Comparison of ENCODE assay signal across 14 cellular contexts in the genomic region with DNA sequence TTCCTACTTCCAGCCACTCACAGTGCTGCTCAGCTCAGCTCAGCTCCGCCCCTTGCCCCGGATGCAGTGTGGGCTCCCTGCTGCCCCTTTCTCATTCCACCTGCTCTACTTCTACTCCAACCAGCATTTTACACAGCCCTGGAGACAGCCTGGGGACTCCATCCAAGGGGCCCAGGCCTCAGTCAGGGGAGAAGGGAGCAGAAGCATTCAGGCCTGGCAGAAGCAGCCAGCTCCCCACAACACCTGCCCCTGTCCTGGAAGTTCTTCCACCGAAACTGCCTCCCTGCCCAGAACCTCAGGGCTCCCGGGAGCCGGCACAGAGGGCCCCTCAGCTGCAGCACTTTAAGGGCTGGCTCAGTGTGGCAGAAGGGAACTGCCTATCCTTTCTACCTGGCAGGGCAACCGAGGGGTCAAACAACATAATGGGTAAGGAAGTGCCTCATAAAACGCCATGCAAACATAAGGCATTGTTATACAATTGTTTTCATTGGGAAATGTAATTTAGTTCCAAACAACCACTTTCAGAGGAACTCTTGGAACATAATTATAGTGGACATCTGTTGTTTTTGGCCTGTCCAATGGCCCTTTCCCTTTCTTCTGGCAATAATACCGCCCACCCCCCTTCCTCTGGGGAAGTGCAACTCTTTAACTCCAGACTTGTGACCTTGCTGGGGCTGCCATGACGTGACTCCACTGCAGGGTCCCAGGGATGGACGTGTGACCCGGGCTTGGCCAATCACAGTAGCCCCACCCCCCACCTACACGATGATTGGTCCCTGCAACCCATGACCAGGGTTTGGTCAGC.
DNase-seq lines count a peak whose midpoint lies in the region; ATAC-seq and TF ChIP-seq lines count a peak whose summit lies in the region.
"Had no signal": no experiment of that assay in that cellular context is flagged by ENCODE, and none has a peak within 500 bp of the region (broad histone marks: within the 10 kb centered on the region; RNA-seq: fewer than 3 reads in every experiment).

No MANE protein-coding gene starts in this region.

- H3K9me3 ChIP-seq in right cardiac atrium (ENCODE audit: control insufficient read depth, low read length), result no peaks in the 10 kb centered on the region
- H3K9me3 ChIP-seq: pancreas had no signal

- 44% methylated on average over 12 of the region's 12 CpGs for WGBS in right cardiac atrium

- DNase-seq in H7 (peak; percentile 71), right cardiac atrium (peak; percentile 58 to 85 (median 78)), NCI-H1048 (lab: John Stamatoyannopoulos, UW) (no peak), A172 (ENCODE audit: low spot score) (no peak), UCSD-AML1 (lab: John Stamatoyannopoulos, UW; ENCODE audit: unreplicated experiment) (no peak)
- DNase-seq in stimulated activated naive CD4-positive, alpha-beta T cell treated with Interleukin-2 at 50 U/mL for 16 hours (lab: John Stamatoyannopoulos, UW), result no peak
- DNase-seq: activated CD4-positive, alpha-beta T cell treated with anti-CD3 and anti-CD28 coated beads for 36 hours; DND-41; glutamatergic neuron; Kasumi-1; pancreas had no signal

- H3K4me1 ChIP-seq in right cardiac atrium (ENCODE audit: control insufficient read depth, insufficient read depth, low read length) (peaks cover 4% of the 10 kb centered on the region), rectal smooth muscle tissue (ENCODE audit: control insufficient read depth, insufficient read depth, low read length) (peaks cover 2% of the 10 kb centered on the region)
- H3K4me1 ChIP-seq: pancreas had no signal

- H3K9ac ChIP-seq in rectal smooth muscle tissue (ENCODE audit: low read length), result no peak overlapping the region

- H3K27me3 ChIP-seq in H7 (ENCODE audit: control insufficient read depth, insufficient read depth, low read length) (no peaks in the 10 kb centered on the region), right cardiac atrium (ENCODE audit: control insufficient read depth, insufficient read depth) (no peaks in the 10 kb centered on the region), rectal smooth muscle tissue (ENCODE audit: control insufficient read depth, insufficient read depth, low read length) (no peaks in the 10 kb centered on the region)
- H3K27me3 ChIP-seq: pancreas had no signal

- H3K4me3 ChIP-seq in H7 (ENCODE audit: insufficient read depth, low read depth, low read length), result no peak overlapping the region
- H3K4me3 ChIP-seq in right cardiac atrium (ENCODE audit: low read length), result no peak overlapping the region
- no peak overlapping the region for H3K4me3 ChIP-seq in rectal smooth muscle tissue (ENCODE audit: low read length)
- H3K4me3 ChIP-seq: GM12878, pancreas had no signal

- H3K36me3 ChIP-seq in H7 (replicated peaks; ENCODE audit: control insufficient read depth, insufficient read depth, low read length), result no peaks in the 10 kb centered on the region
- H3K36me3 ChIP-seq in rectal smooth muscle tissue (ENCODE audit: control insufficient read depth, insufficient read depth, low read length), result no peaks in the 10 kb centered on the region
- H3K36me3 ChIP-seq: pancreas had no signal

- intact Hi-C loops in right cardiac atrium (cut with DNase I), result no loop called here

- peak; percentile 81 to 84 for ATAC-seq in right cardiac atrium
- ATAC-seq: activated CD4-positive, alpha-beta T cell treated with anti-CD3 and anti-CD28 coated beads for 36 hours; GM12878 had no signal

- H3K27ac ChIP-seq in right cardiac atrium (ENCODE audit: low read length), result peak overlapping the region; percentile 30
- peak overlapping the region; percentile 48 for H3K27ac ChIP-seq in rectal smooth muscle tissue (ENCODE audit: low read depth, low read length)
- H3K27ac ChIP-seq: pancreas had no signal

TF ChIP-seq in PFSK-1, 5 proteins besides CTCF, POLR2A, EP300 and RAD21:
- TF ChIP-seq FOXP2 (optimal IDR thresholded peaks at IDR 0.05; ENCODE audit: borderline replicate concordance, extremely low read depth, extremely low read length, insufficient read depth), result peak; percentile 4
- TF ChIP-seq SIN3A (IDR thresholded peaks at IDR 0.05; ENCODE audit: borderline replicate concordance, insufficient read depth, low read length), result peak; percentile 78; the same call in 1 of the 2 replicates
- peak; percentile 37; the same call in 1 of the 2 replicates for TF ChIP-seq TAF1 (IDR thresholded peaks at IDR 0.05; ENCODE audit: borderline replicate concordance, insufficient read depth, low read length)
- peak; percentile 36 for TF ChIP-seq POLR2AphosphoS5 (IDR thresholded peaks at IDR 0.05; ENCODE audit: low read depth, low read length)
- TF ChIP-seq, protein P1, sequence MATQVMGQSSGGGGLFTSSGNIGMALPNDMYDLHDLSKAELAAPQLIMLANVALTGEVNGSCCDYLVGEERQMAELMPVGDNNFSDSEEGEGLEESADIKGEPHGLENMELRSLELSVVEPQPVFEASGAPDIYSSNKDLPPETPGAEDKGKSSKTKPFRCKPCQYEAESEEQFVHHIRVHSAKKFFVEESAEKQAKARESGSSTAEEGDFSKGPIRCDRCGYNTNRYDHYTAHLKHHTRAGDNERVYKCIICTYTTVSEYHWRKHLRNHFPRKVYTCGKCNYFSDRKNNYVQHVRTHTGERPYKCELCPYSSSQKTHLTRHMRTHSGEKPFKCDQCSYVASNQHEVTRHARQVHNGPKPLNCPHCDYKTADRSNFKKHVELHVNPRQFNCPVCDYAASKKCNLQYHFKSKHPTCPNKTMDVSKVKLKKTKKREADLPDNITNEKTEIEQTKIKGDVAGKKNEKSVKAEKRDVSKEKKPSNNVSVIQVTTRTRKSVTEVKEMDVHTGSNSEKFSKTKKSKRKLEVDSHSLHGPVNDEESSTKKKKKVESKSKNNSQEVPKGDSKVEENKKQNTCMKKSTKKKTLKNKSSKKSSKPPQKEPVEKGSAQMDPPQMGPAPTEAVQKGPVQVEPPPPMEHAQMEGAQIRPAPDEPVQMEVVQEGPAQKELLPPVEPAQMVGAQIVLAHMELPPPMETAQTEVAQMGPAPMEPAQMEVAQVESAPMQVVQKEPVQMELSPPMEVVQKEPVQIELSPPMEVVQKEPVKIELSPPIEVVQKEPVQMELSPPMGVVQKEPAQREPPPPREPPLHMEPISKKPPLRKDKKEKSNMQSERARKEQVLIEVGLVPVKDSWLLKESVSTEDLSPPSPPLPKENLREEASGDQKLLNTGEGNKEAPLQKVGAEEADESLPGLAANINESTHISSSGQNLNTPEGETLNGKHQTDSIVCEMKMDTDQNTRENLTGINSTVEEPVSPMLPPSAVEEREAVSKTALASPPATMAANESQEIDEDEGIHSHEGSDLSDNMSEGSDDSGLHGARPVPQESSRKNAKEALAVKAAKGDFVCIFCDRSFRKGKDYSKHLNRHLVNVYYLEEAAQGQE (IDR thresholded peaks at IDR 0.05; ENCODE audit: insufficient read depth in 1 of 2, low read depth in 2 of 2, low read length in 2 of 2), result peak in 1 of 2 experiments; percentile 24; a peak in 1 of 4 replicates

Comparison
In these comparisons a context has a peak if more than half of its experiments do, and no peak if none do; other contexts are left out.
1. DNase-seq: peak in H7 (single experiment) and right cardiac atrium (3 of 3); none in NCI-H1048 (single experiment), A172 (single experiment), UCSD-AML1 (single experiment) and stimulated activated naive CD4-positive, alpha-beta T cell treated with Interleukin-2 at 50 U/mL for 16 hours (single experiment).